ENCODE assay signal across 18 cellular contexts in genomic region chr6:100620085-100620484, GRCh38.
DNase-seq lines count a peak whose midpoint lies in the region; ATAC-seq and TF ChIP-seq lines count a peak whose summit lies in the region.
"Had no signal": no experiment of that assay in that cellular context is flagged by ENCODE, and none has a peak within 500 bp of the region (broad histone marks: within the 10 kb centered on the region; RNA-seq: fewer than 3 reads in every experiment).

No MANE protein-coding gene starts in this region.

- ATAC-seq in omental fat pad (ENCODE audit: low FRiP score) (no peak), HG03378 (IDR thresholded peaks at IDR 0.05; ENCODE audit: unreplicated experiment) (no peak), GM18867 (IDR thresholded peaks at IDR 0.05; ENCODE audit: unreplicated experiment) (no peak)
- ATAC-seq: activated naive CD8-positive, alpha-beta T cell treated with anti-CD3 and anti-CD28 coated beads, Interleukin-2, amount 50 U/mL, for 24 hours; effector memory CD8-positive, alpha-beta T cell; GM23338; heart left ventricle; left lung; stimulated activated naive B cell treated with anti-CD40 and anti-IgM and Interleukin-4, amounts not matched to agents 10 μg/mL and 1 μg/mL and 100 μg/mL, for 72 hours had no signal

- H3K23ac ChIP-seq in mesenchymal stem cell (ENCODE audit: low read length in 2 of 2) = no peak overlapping the region

- H2BK120ac ChIP-seq in mesenchymal stem cell (ENCODE audit: low read depth, low read length) = no peak overlapping the region

- H4K8ac ChIP-seq in mesenchymal stem cell (ENCODE audit: low read length) = no peak overlapping the region

- H3K18ac ChIP-seq in mesenchymal stem cell (ENCODE audit: low read depth in 1 of 2, low read length in 2 of 2) = no peak overlapping the region

- H3K4me3 ChIP-seq in cardiac fibroblast (replicated peaks in 1 of 2; ENCODE audit: low read depth in 2 of 2, low read length in 2 of 2) = no peak overlapping the region
- H3K4me3 ChIP-seq in mesenchymal stem cell (ENCODE audit: insufficient read depth in 1 of 2, low read depth in 1 of 2, low read length in 2 of 2) = no peak overlapping the region
- H3K4me3 ChIP-seq: GM23338, heart left ventricle, left lung had no signal

- no peak overlapping the region for H2AFZ ChIP-seq in mesenchymal stem cell (ENCODE audit: low read depth, low read length)
- H2AFZ ChIP-seq: GM23338 had no signal

- no peaks in the 10 kb centered on the region for H3K27me3 ChIP-seq in mesenchymal stem cell (ENCODE audit: control insufficient read depth in 1 of 2, insufficient read depth in 1 of 2, low read length in 2 of 2)
- H3K27me3 ChIP-seq: heart left ventricle, left lung had no signal

- H4K91ac ChIP-seq in mesenchymal stem cell (ENCODE audit: low read length) = no peak overlapping the region

- no peaks in the 10 kb centered on the region for H3K4me1 ChIP-seq in mesenchymal stem cell (ENCODE audit: control insufficient read depth, insufficient read depth, low read depth, low read length)
- H3K4me1 ChIP-seq: heart left ventricle, left lung had no signal

- DNase-seq in EH (ENCODE audit: low read depth) (peak; percentile 95), NCI-H226 (peak; percentile 62), cardiac fibroblast (ENCODE audit: low read depth in 2 of 2) (peak; percentile 66 to 85), mesenchymal stem cell (peak; percentile 95), omental fat pad (ENCODE audit: low spot score) (no peak), cardiac septum (ENCODE audit: low spot score) (no peak)
- DNase-seq: activated CD4-positive, CD25-positive, alpha-beta regulatory T cell; activated naive CD8-positive, alpha-beta T cell treated with anti-CD3 and anti-CD28 coated beads, Interleukin-2, amount 50 U/mL, for 24 hours; activated T-cell treated with anti-CD3 and anti-CD28 coated beads, Interleukin-2, amount 50 U/mL, for 24 hours; effector memory CD8-positive, alpha-beta T cell; heart left ventricle; left lung; naive B cell; NCI-H2171; stimulated activated naive B cell treated with anti-CD40 and anti-IgM and Interleukin-4, amounts not matched to agents 10 μg/mL and 1 μg/mL and 100 μg/mL, for 72 hours had no signal

- no peak overlapping the region for H2BK15ac ChIP-seq in mesenchymal stem cell (ENCODE audit: low read depth, poor library complexity, severe bottlenecking)

- H3K79me1 ChIP-seq in mesenchymal stem cell (replicated peaks; ENCODE audit: low read length, poor library complexity, severe bottlenecking) = peaks cover 8% of the 10 kb centered on the region

- peaks cover 7% of the 10 kb centered on the region for H3K9me3 ChIP-seq in mesenchymal stem cell (ENCODE audit: control insufficient read depth, low read length)
- H3K9me3 ChIP-seq: left lung had no signal

- H2BK12ac ChIP-seq in mesenchymal stem cell (ENCODE audit: low read length in 2 of 2) = no peak overlapping the region

- no peak overlapping the region for H3K9ac ChIP-seq in mesenchymal stem cell (ENCODE audit: low read length)

- no peak overlapping the region for H2BK5ac ChIP-seq in mesenchymal stem cell (ENCODE audit: low read depth, low read length, poor library complexity, severe bottlenecking)

- intact Hi-C loops in cardiac septum (cut with DNase I) = no loop called here

- no peak overlapping the region for H3K4ac ChIP-seq in mesenchymal stem cell (ENCODE audit: low read depth in 1 of 2, low read length in 2 of 2)

- TF ChIP-seq CTCF in cardiac fibroblast (IDR thresholded peaks at IDR 0.05; ENCODE audit: low read depth, low read length) (no peak), omental fat pad (IDR thresholded peaks at IDR 0.05) (no peak)

- no peak overlapping the region for H3K27ac ChIP-seq in mesenchymal stem cell (ENCODE audit: low read length, poor library complexity, severe bottlenecking)
- H3K27ac ChIP-seq: heart left ventricle, left lung had no signal

- peaks cover 5 to 54% of the 10 kb centered on the region in 2 experiments for H3K36me3 ChIP-seq in mesenchymal stem cell (ENCODE audit: control insufficient read depth in 1 of 2, insufficient read depth in 2 of 2, low read depth in 1 of 2, low read length in 2 of 2)

- no peak overlapping the region for H2AK5ac ChIP-seq in mesenchymal stem cell (ENCODE audit: low read length, severe bottlenecking)

- H3K4me2 ChIP-seq in mesenchymal stem cell (ENCODE audit: low read length, poor library complexity, severe bottlenecking) = no peak overlapping the region
- H3K4me2 ChIP-seq: GM23338 had no signal

- H3K14ac ChIP-seq in mesenchymal stem cell (ENCODE audit: low read length in 2 of 2) = no peak overlapping the region

Comparison
In these comparisons a context has a peak if more than half of its experiments do, and no peak if none do; other contexts are left out.
1. DNase-seq: peak in EH (single experiment), NCI-H226 (single experiment), cardiac fibroblast (2 of 2) and mesenchymal stem cell (single experiment); none in omental fat pad (single experiment) and cardiac septum (single experiment).